In the genomic region with DNA sequence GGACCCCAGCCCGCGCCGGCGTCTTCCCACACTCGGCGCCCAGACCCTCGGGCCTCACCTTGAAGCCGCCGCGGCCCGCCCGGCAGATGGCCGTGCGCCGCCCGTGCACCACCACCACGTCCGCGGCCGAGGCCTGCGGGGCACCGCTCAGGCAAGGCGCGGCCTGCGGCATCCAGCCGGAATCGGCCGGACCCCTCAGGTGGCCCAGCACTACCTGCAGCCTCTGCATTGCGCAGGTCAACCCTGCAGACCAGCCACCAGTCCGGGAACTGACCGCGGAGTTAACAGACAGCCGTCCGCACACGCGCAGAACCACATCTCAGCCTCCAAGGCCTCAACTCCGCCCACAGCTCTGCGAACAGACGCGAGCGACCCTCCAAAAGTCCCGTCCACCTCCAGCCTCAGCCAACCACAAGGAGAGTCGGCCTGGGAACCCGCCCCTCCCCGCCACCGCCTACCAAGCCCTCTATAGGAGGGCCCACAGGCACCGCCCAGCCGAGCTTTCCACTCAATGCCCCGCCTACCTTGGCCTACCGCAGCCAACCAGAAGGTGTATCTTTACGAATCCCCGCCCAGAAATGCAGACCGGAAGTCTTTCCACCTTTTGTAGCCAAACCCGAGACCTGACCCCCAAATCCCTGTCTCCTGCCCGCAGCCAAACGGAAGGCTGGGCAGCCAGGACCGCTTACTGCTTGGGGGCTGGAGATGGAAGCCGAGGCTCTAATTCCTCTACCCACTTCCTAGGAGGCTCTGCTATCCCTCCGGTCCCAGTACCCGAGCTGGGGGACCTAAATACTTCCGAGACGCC, we compare ENCODE assay signal across 8 cellular contexts. TPM values are rescaled to one million over a fixed set of nuclear protein-coding genes. Genes with fewer than 3 reads are reported as not detected.
DNase-seq lines count a peak whose midpoint lies in the region; ATAC-seq and TF ChIP-seq lines count a peak whose summit lies in the region.

A gene with protein sequence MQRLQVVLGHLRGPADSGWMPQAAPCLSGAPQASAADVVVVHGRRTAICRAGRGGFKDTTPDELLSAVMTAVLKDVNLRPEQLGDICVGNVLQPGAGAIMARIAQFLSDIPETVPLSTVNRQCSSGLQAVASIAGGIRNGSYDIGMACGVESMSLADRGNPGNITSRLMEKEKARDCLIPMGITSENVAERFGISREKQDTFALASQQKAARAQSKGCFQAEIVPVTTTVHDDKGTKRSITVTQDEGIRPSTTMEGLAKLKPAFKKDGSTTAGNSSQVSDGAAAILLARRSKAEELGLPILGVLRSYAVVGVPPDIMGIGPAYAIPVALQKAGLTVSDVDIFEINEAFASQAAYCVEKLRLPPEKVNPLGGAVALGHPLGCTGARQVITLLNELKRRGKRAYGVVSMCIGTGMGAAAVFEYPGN (minus strand): TSS at position 321 of the 808 bp plus-strand sequence. CDS start 92 bp downstream, at position 229.

- H3K9me3 ChIP-seq in BLaER1 = no peaks in the 10 kb centered on the region

- H3K27ac Mint-ChIP-seq in activated CD4-positive, alpha-beta T cell treated with anti-CD3 and anti-CD28 coated beads, Interleukin-2, amount 10 ng/mL, durations not matched to agents 7 days and 5 days = peak within 1 kb of the TSS; percentile 99

- H3K27ac ChIP-seq in BLaER1 (peak within 1 kb of the TSS; percentile 94), coronary artery (peak within 1 kb of the TSS; percentile 87 to 88)

- CTCF ChIA-PET in activated CD4-positive, alpha-beta T cell treated with anti-CD3 and anti-CD28 coated beads, Interleukin-2, amount 10 ng/mL, durations not matched to agents 7 days and 5 days (lab: Charles Lee) = interaction anchor here (0.6 to 1.8 kb wide), 9 partner anchors 9 to 343 kb away, joined by 3 to 8 read pairs (median 4); partner anchors contain the start of gene OXSR1

- H3K4me1 ChIP-seq in BLaER1 = peaks cover 61% of the 10 kb centered on the region

- ATAC-seq in GM19328 (IDR thresholded peaks at IDR 0.05; ENCODE audit: unreplicated experiment) = peak; percentile 92
- peak; percentile 88 for ATAC-seq in HG03520 (IDR thresholded peaks at IDR 0.05; ENCODE audit: unreplicated experiment)
- ATAC-seq in left colon = peak; percentile 83

- H3K4me2 ChIP-seq in BLaER1 = peak within 1 kb of the TSS; percentile 97

- H3K9me3 Mint-ChIP-seq in activated CD4-positive, alpha-beta T cell treated with anti-CD3 and anti-CD28 coated beads, Interleukin-2, amount 10 ng/mL, durations not matched to agents 7 days and 5 days = no peaks in the 10 kb centered on the region

- H3K27me3 Mint-ChIP-seq in activated CD4-positive, alpha-beta T cell treated with anti-CD3 and anti-CD28 coated beads, Interleukin-2, amount 10 ng/mL, durations not matched to agents 7 days and 5 days = no peaks in the 10 kb centered on the region

- peaks cover 75% of the 10 kb centered on the region for H4K20me1 ChIP-seq in BLaER1

- intact Hi-C loops in left colon (cut with DNase I, micrococcal nuclease) = no loop called here

- H3K27me3 ChIP-seq in BLaER1 = no peaks in the 10 kb centered on the region

- peak; percentile 97 for DNase-seq in NCI-H69 (lab: John Stamatoyannopoulos, UW)
- DNase-seq in activated CD4-positive, alpha-beta T cell treated with anti-CD3 and anti-CD28 coated beads, Interleukin-2, amount 10 ng/mL, durations not matched to agents 7 days and 5 days = peak; percentile 99
- peak; percentile 100 for DNase-seq in coronary artery (ENCODE audit: low spot score)
- DNase-seq in left colon = peak; percentile 100
- DNase-seq in stimulated activated CD4-positive, alpha-beta T cell treated with anti-CD3 and anti-CD28 coated beads, Interleukin-1b, Interleukin-23, amount 100 ng/mL, for 48 hours = peak; percentile 99

- POLR2A ChIA-PET in activated CD4-positive, alpha-beta T cell treated with anti-CD3 and anti-CD28 coated beads, Interleukin-2, amount 10 ng/mL, durations not matched to agents 7 days and 5 days (lab: Charles Lee) = interaction anchor here (0.6 to 2.6 kb wide), 3 partner anchors 17 to 911 kb away, joined by 6 to 17 read pairs (median 7); partner anchors contain the start of gene OXSR1

- H3K36me3 ChIP-seq in BLaER1 = peaks cover 50% of the 10 kb centered on the region

- H3K4me3 Mint-ChIP-seq in activated CD4-positive, alpha-beta T cell treated with anti-CD3 and anti-CD28 coated beads, Interleukin-2, amount 10 ng/mL, durations not matched to agents 7 days and 5 days = peak within 1 kb of the TSS; percentile 84

- peaks cover 60% of the 10 kb centered on the region for H3K36me3 Mint-ChIP-seq in activated CD4-positive, alpha-beta T cell treated with anti-CD3 and anti-CD28 coated beads, Interleukin-2, amount 10 ng/mL, durations not matched to agents 7 days and 5 days (ENCODE audit: low read depth)

- peak within 1 kb of the TSS; percentile 97 for H3K9ac ChIP-seq in BLaER1

- H3K4me3 ChIP-seq in BLaER1 (peak within 1 kb of the TSS; percentile 95), coronary artery (peak within 1 kb of the TSS; percentile 88)

- peaks cover 69% of the 10 kb centered on the region for H3K4me1 Mint-ChIP-seq in activated CD4-positive, alpha-beta T cell treated with anti-CD3 and anti-CD28 coated beads, Interleukin-2, amount 10 ng/mL, durations not matched to agents 7 days and 5 days

- TF ChIP-seq CTCF in coronary artery (IDR thresholded peaks at IDR 0.05) = no peak

RNA-seq across cellular contexts. Expression of the gene that starts here (rescaled TPM):
- 100 to 1,000 TPM in 1 of 2 experiments, 10 to 100 TPM in 1; 93.8 to 114 TPM for total RNA-seq in activated CD4-positive, alpha-beta T cell treated with anti-CD3 and anti-CD28 coated beads, Interleukin-2, amount 10 ng/mL, durations not matched to agents 7 days and 5 days
- total RNA-seq in left colon = 100 to 1,000 TPM; 177 to 186 TPM

Comparison
In these comparisons a context has a peak if more than half of its experiments do, and no peak if none do; other contexts are left out.
1. Peak in every context shown above with its lines: DNase-seq, ATAC-seq, H3K4me3 ChIP-seq and H3K27ac ChIP-seq.